Comparison of ENCODE assay signal across 31 cellular contexts in genomic region chr6:5290500-5290899, GRCh38.
"Had no signal": no experiment of that assay in that cellular context is flagged by ENCODE, and none has a peak within 500 bp of the region (broad histone marks: within the 10 kb centered on the region; RNA-seq: fewer than 3 reads in every experiment).

No MANE protein-coding gene starts in this region.

- H3K4me3 ChIP-seq: PC-9 had no signal

- H3K4me2 ChIP-seq: KMS-11, PC-9 had no signal

- H3K27ac ChIP-seq: KMS-11, PC-9, RWPE1, VCaP had no signal

- H3K4me3 Mint-ChIP-seq: activated CD4-positive, alpha-beta memory T cell treated with anti-CD3 and anti-CD28 coated beads, Interleukin-2, amount 10 ng/mL, durations not matched to agents 7 days and 5 days; activated naive CD4-positive, alpha-beta T cell treated with anti-CD3 and anti-CD28 coated beads, Interleukin-2, amount 10 ng/mL, durations not matched to agents 7 days and 5 days; activated naive CD8-positive, alpha-beta T cell; activated naive CD8-positive, alpha-beta T cell treated with anti-CD3 and anti-CD28 coated beads, Interleukin-2, amount 50 U/mL, for 24 hours; activated T-cell treated with anti-CD3 and anti-CD28 coated beads, Interleukin-2, amount 50 U/mL, for 4 hours; brain had no signal

- DNase-seq: activated CD4-positive, alpha-beta memory T cell treated with anti-CD3 and anti-CD28 coated beads, Interleukin-2, amount 10 ng/mL, durations not matched to agents 7 days and 5 days; activated CD4-positive, alpha-beta T cell treated with anti-CD3 and anti-CD28 coated beads for 1 hour; activated CD4-positive, alpha-beta T cell treated with anti-CD3 and anti-CD28 coated beads for 48 hours; activated CD4-positive, CD25-positive, alpha-beta regulatory T cell; activated effector memory CD4-positive, alpha-beta T cell treated with Interleukin-2 at 50 U/mL for 16 hours; activated naive CD4-positive, alpha-beta T cell treated with anti-CD3 and anti-CD28 coated beads, Interleukin-2, amount 10 ng/mL, durations not matched to agents 7 days and 5 days; activated naive CD8-positive, alpha-beta T cell treated with anti-CD3 and anti-CD28 coated beads, Interleukin-2, amount 50 U/mL, for 24 hours; activated T-cell treated with anti-CD3 and anti-CD28 coated beads for 4 hours; activated T-cell treated with anti-CD3 and anti-CD28 coated beads, Interleukin-2, amount 50 U/mL, for 4 hours; anterior cingulate cortex; caudate nucleus; MM.1S; MV-4-11; NCI-H1092; NCI-H1436 treated with DMSO at 0.1 percent for 48 hours; NCI-H1694 treated with DMSO at 0.1 percent for 48 hours; NCI-H2029; NCI-H345; NCI-H524 treated with DMSO at 0.1 percent for 48 hours; PC-9; SIG-M5; SW 1271; T-helper 1 cell; T-helper 2 cell; T-helper 9 cell had no signal

- H3K9me3 Mint-ChIP-seq: activated CD4-positive, alpha-beta memory T cell treated with anti-CD3 and anti-CD28 coated beads, Interleukin-2, amount 10 ng/mL, durations not matched to agents 7 days and 5 days; activated naive CD4-positive, alpha-beta T cell treated with anti-CD3 and anti-CD28 coated beads, Interleukin-2, amount 10 ng/mL, durations not matched to agents 7 days and 5 days; activated naive CD8-positive, alpha-beta T cell treated with anti-CD3 and anti-CD28 coated beads, Interleukin-2, amount 50 U/mL, for 24 hours; activated T-cell treated with anti-CD3 and anti-CD28 coated beads, Interleukin-2, amount 50 U/mL, for 4 hours; brain had no signal

- ATAC-seq: activated naive CD8-positive, alpha-beta T cell treated with anti-CD3 and anti-CD28 coated beads, Interleukin-2, amount 50 U/mL, for 24 hours; activated T-cell treated with anti-CD3 and anti-CD28 coated beads, Interleukin-2, amount 50 U/mL, for 4 hours; Right ventricle myocardium inferior had no signal

- H3K27me3 Mint-ChIP-seq: activated CD4-positive, alpha-beta memory T cell treated with anti-CD3 and anti-CD28 coated beads, Interleukin-2, amount 10 ng/mL, durations not matched to agents 7 days and 5 days; activated naive CD4-positive, alpha-beta T cell treated with anti-CD3 and anti-CD28 coated beads, Interleukin-2, amount 10 ng/mL, durations not matched to agents 7 days and 5 days; activated naive CD8-positive, alpha-beta T cell; activated naive CD8-positive, alpha-beta T cell treated with anti-CD3 and anti-CD28 coated beads, Interleukin-2, amount 50 U/mL, for 24 hours; brain had no signal

- H2AFZ ChIP-seq: PC-9 had no signal

- H3K36me3 Mint-ChIP-seq: activated naive CD4-positive, alpha-beta T cell treated with anti-CD3 and anti-CD28 coated beads, Interleukin-2, amount 10 ng/mL, durations not matched to agents 7 days and 5 days; brain had no signal

- H3K27ac Mint-ChIP-seq: activated CD4-positive, alpha-beta memory T cell treated with anti-CD3 and anti-CD28 coated beads, Interleukin-2, amount 10 ng/mL, durations not matched to agents 7 days and 5 days; activated naive CD4-positive, alpha-beta T cell treated with anti-CD3 and anti-CD28 coated beads, Interleukin-2, amount 10 ng/mL, durations not matched to agents 7 days and 5 days; activated naive CD8-positive, alpha-beta T cell; activated naive CD8-positive, alpha-beta T cell treated with anti-CD3 and anti-CD28 coated beads, Interleukin-2, amount 50 U/mL, for 24 hours; brain had no signal

- H3K9ac ChIP-seq: KMS-11 had no signal
